17 cellular contexts compared by ENCODE assay signal in genomic region chr12:863285-863684, GRCh38.
DNase-seq lines count a peak whose midpoint lies in the region; ATAC-seq and FAIRE-seq lines count a peak whose summit lies in the region.
"Had no signal": no experiment of that assay in that cellular context is flagged by ENCODE, and none has a peak within 500 bp of the region (broad histone marks: within the 10 kb centered on the region; RNA-seq: fewer than 3 reads in every experiment).

No MANE protein-coding gene starts in this region.

- no peak overlapping the region for H3K4me3 Mint-ChIP-seq in activated T-cell treated with anti-CD3 and anti-CD28 coated beads, Interleukin-2, amount 50 U/mL, for 72 hours
- H3K4me3 Mint-ChIP-seq in activated T-cell treated with anti-CD3 and anti-CD28 coated beads, Interleukin-2, amount 50 U/mL, for 4 hours, result no peak overlapping the region
- H3K4me3 Mint-ChIP-seq in T-helper 17 cell, result no peak overlapping the region
- no peak overlapping the region for H3K4me3 Mint-ChIP-seq in activated naive CD4-positive, alpha-beta T cell treated with anti-CD3 and anti-CD28 coated beads for 36 hours
- H3K4me3 Mint-ChIP-seq: CD8-positive, alpha-beta memory T cell; H9 had no signal

- no peak for DNase-seq in activated T-cell treated with anti-CD3 and anti-CD28 coated beads, Interleukin-2, amount 50 U/mL, for 72 hours
- DNase-seq in activated T-cell treated with anti-CD3 and anti-CD28 coated beads, Interleukin-2, amount 50 U/mL, for 4 hours, result no peak
- no peak for DNase-seq in T-helper 17 cell
- DNase-seq in small intestine, result no peak
- DNase-seq in activated naive CD4-positive, alpha-beta T cell treated with anti-CD3 and anti-CD28 coated beads for 36 hours, result no peak
- DNase-seq: AML-193; Caco-2; CD8-positive, alpha-beta memory T cell; DND-41; GF-D8; GM23248; H9 had no signal

- H3K27me3 ChIP-seq in small intestine (ENCODE audit: control insufficient read depth in 2 of 2, insufficient read depth in 2 of 2, low read length in 2 of 2), result no peaks in the 10 kb centered on the region
- H3K27me3 ChIP-seq: BLaER1 had no signal

- no peaks in the 10 kb centered on the region for H3K4me1 ChIP-seq in small intestine (ENCODE audit: control insufficient read depth in 2 of 2, insufficient read depth in 1 of 2, low read depth in 1 of 2, low read length in 1 of 2)
- H3K4me1 ChIP-seq: BLaER1, Caco-2 had no signal

- H3K27ac ChIP-seq in small intestine (ENCODE audit: low read depth in 1 of 2, low read length in 1 of 2), result no peak overlapping the region
- H3K27ac ChIP-seq: 22Rv1, BLaER1, GM23248 had no signal

- 81 to 89% (median 85%) methylated on average over 1 of the region's 1 CpG for WGBS in small intestine, 3 donors

- peak overlapping the region; percentile 73 for H3K27ac Mint-ChIP-seq in activated T-cell treated with anti-CD3 and anti-CD28 coated beads, Interleukin-2, amount 50 U/mL, for 72 hours
- peak overlapping the region; percentile 29 for H3K27ac Mint-ChIP-seq in T-helper 17 cell
- no peak overlapping the region for H3K27ac Mint-ChIP-seq in activated naive CD4-positive, alpha-beta T cell treated with anti-CD3 and anti-CD28 coated beads for 36 hours
- H3K27ac Mint-ChIP-seq: H9 had no signal

- no peak for ATAC-seq in activated T-cell treated with anti-CD3 and anti-CD28 coated beads, Interleukin-2, amount 50 U/mL, for 72 hours (replicated peaks in 1 of 2)
- no peak for ATAC-seq in activated T-cell treated with anti-CD3 and anti-CD28 coated beads, Interleukin-2, amount 50 U/mL, for 4 hours
- ATAC-seq in T-helper 17 cell, result no peak
- ATAC-seq in GM18907 (IDR thresholded peaks at IDR 0.05; ENCODE audit: unreplicated experiment), result no peak
- no peak for ATAC-seq in GM19328 (IDR thresholded peaks at IDR 0.05; ENCODE audit: unreplicated experiment)

- peaks cover 9 to 14% of the 10 kb centered on the region in 2 donors for H3K36me3 ChIP-seq in small intestine (ENCODE audit: control insufficient read depth in 2 of 2, insufficient read depth in 2 of 2, low read length in 2 of 2)

- H3K4me3 ChIP-seq in small intestine (ENCODE audit: low read depth in 1 of 2, low read length in 2 of 2), result no peak overlapping the region
- H3K4me3 ChIP-seq: BLaER1, GM23248 had no signal

- peaks cover 4% of the 10 kb centered on the region for H3K4me1 Mint-ChIP-seq in activated T-cell treated with anti-CD3 and anti-CD28 coated beads, Interleukin-2, amount 50 U/mL, for 72 hours (ENCODE audit: low read depth)
- H3K4me1 Mint-ChIP-seq in activated T-cell treated with anti-CD3 and anti-CD28 coated beads, Interleukin-2, amount 50 U/mL, for 4 hours (ENCODE audit: low read depth), result peaks cover 8% of the 10 kb centered on the region
- peaks cover 11% of the 10 kb centered on the region for H3K4me1 Mint-ChIP-seq in T-helper 17 cell
- no peaks in the 10 kb centered on the region for H3K4me1 Mint-ChIP-seq in activated naive CD4-positive, alpha-beta T cell treated with anti-CD3 and anti-CD28 coated beads for 36 hours (ENCODE audit: low read depth)
- H3K4me1 Mint-ChIP-seq: H9 had no signal

- intact Hi-C loops in activated naive CD4-positive, alpha-beta T cell treated with anti-CD3 and anti-CD28 coated beads for 36 hours (cut with micrococcal nuclease), result no loop called here

- H3K9me3 ChIP-seq in T-helper 17 cell (ENCODE audit: control insufficient read depth, low read length, poor library complexity, severe bottlenecking), result no peaks in the 10 kb centered on the region
- H3K9me3 ChIP-seq in small intestine (ENCODE audit: control insufficient read depth, low read depth), result no peaks in the 10 kb centered on the region
- H3K9me3 ChIP-seq: BLaER1, Caco-2 had no signal

- peak; percentile 45 for FAIRE-seq in endometrium (lab: Jason Lieb, UNC)
- peak; percentile 26 for FAIRE-seq in small intestine (lab: Jason Lieb, UNC)

- peaks cover 8 to 32% of the 10 kb centered on the region in 2 donors for H3K36me3 Mint-ChIP-seq in activated T-cell treated with anti-CD3 and anti-CD28 coated beads, Interleukin-2, amount 50 U/mL, for 72 hours (ENCODE audit: insufficient read depth in 2 of 2)
- peaks cover 40% of the 10 kb centered on the region for H3K36me3 Mint-ChIP-seq in activated T-cell treated with anti-CD3 and anti-CD28 coated beads, Interleukin-2, amount 50 U/mL, for 4 hours (ENCODE audit: insufficient read depth)
- H3K36me3 Mint-ChIP-seq in T-helper 17 cell (ENCODE audit: low read depth), result peaks cover 18% of the 10 kb centered on the region
- peaks cover 28% of the 10 kb centered on the region for H3K36me3 Mint-ChIP-seq in activated naive CD4-positive, alpha-beta T cell treated with anti-CD3 and anti-CD28 coated beads for 36 hours (ENCODE audit: low read depth)

- CTCF ChIA-PET in activated naive CD4-positive, alpha-beta T cell treated with anti-CD3 and anti-CD28 coated beads for 36 hours (lab: Charles Lee), result interaction anchor here (0.7 kb wide), 1 partner anchor 16 kb away, joined by 3 read pairs; no protein-coding TSS in a partner anchor

- H3K27me3 Mint-ChIP-seq in activated T-cell treated with anti-CD3 and anti-CD28 coated beads, Interleukin-2, amount 50 U/mL, for 72 hours (ENCODE audit: low read depth), result no peaks in the 10 kb centered on the region
- H3K27me3 Mint-ChIP-seq in activated T-cell treated with anti-CD3 and anti-CD28 coated beads, Interleukin-2, amount 50 U/mL, for 4 hours (ENCODE audit: low read depth), result no peaks in the 10 kb centered on the region
- H3K27me3 Mint-ChIP-seq in T-helper 17 cell, result no peaks in the 10 kb centered on the region
- no peaks in the 10 kb centered on the region for H3K27me3 Mint-ChIP-seq in activated naive CD4-positive, alpha-beta T cell treated with anti-CD3 and anti-CD28 coated beads for 36 hours (ENCODE audit: low read depth)
- H3K27me3 Mint-ChIP-seq: CD8-positive, alpha-beta memory T cell had no signal

- H3K9me3 Mint-ChIP-seq in activated T-cell treated with anti-CD3 and anti-CD28 coated beads, Interleukin-2, amount 50 U/mL, for 72 hours, result no peaks in the 10 kb centered on the region
- no peaks in the 10 kb centered on the region for H3K9me3 Mint-ChIP-seq in activated T-cell treated with anti-CD3 and anti-CD28 coated beads, Interleukin-2, amount 50 U/mL, for 4 hours
- no peaks in the 10 kb centered on the region for H3K9me3 Mint-ChIP-seq in activated naive CD4-positive, alpha-beta T cell treated with anti-CD3 and anti-CD28 coated beads for 36 hours
- H3K9me3 Mint-ChIP-seq: CD8-positive, alpha-beta memory T cell; H9 had no signal
